In the genomic region with DNA sequence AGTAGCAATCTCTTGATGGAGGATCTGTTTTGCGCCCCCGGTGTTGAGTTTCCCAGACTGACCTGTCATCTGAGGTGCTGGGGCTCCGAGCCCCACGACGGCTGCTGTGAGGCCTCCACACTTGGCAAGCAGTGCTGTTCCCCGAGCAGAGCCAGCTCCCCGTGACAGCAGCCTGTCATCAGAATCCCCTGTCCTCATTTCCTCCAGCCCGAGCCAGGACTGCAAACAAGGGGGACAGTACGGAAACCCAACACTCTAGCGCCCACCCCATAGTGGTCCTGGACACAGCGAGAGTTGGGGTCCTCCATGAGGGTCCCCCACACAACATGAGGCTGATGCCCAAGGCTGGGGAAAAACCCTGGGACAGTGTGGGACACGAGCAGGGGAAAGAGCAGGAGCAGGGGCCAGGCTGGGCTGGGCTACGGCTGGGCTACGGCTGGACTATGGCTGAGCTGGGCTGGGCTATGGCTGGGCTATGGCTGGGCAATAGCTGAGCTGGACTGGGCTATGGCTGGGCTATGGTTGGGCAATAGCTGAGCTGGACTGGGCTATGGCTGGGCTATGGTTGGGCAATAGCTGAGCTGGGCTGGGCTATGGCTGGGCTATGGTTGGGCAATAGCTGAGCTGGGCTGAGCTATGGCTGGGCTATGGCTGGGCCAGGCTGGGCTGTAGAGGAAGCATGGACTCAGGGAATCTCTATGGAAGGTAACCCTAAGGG, we compare ENCODE assay signal across 11 cellular contexts. TPM values are rescaled to one million over a fixed set of nuclear protein-coding genes. Genes with fewer than 3 reads are reported as not detected.
DNase-seq lines count a peak whose midpoint lies in the region; ATAC-seq, FAIRE-seq and TF ChIP-seq lines count a peak whose summit lies in the region.
"Had no signal": no experiment of that assay in that cellular context is flagged by ENCODE, and none has a peak within 500 bp of the region (broad histone marks: within the 10 kb centered on the region; RNA-seq: fewer than 3 reads in every experiment).

No MANE protein-coding gene starts in this region.

- H3K9me3 ChIP-seq in pancreas = no peaks in the 10 kb centered on the region
- H3K9me3 ChIP-seq: prostate gland had no signal

- no peak for TF ChIP-seq POLR2A in GM18505 (IDR thresholded peaks at IDR 0.05; ENCODE audit: borderline replicate concordance, extremely low read depth, insufficient read depth, insufficient read length)

- FAIRE-seq in pancreas (lab: Jason Lieb, UNC) = no peak

- WGBS in pancreas, 2 donors = 76 to 77% methylated on average over 14 of the region's 14 CpGs

- H3K27me3 ChIP-seq in pancreas = no peaks in the 10 kb centered on the region

- no peak overlapping the region for H3K27ac ChIP-seq in pancreas
- H3K27ac ChIP-seq: prostate gland had no signal

- DNase-seq in DMS53 treated with DMSO at 0.1 percent for 48 hours (lab: John Stamatoyannopoulos, UW; ENCODE audit: unreplicated experiment) (peak; percentile 29), NOMO-1 (lab: John Stamatoyannopoulos, UW; ENCODE audit: unreplicated experiment in 2 of 2) (peak; percentile 17 to 67), fibroblast of pulmonary artery (ENCODE audit: low read depth) (peak; percentile 82), pancreas (peak in 4 of 6 donors; percentile 37 to 70 (median 51)), HPDE6-E6E7 (ENCODE audit: extremely low spot score) (no peak)
- DNase-seq: activated CD8-positive, alpha-beta memory T cell treated with anti-CD3 and anti-CD28 coated beads, Interleukin-2, amount 10 ng/mL, durations not matched to agents 7 days and 5 days; cerebellar nuclear complex had no signal

- TF ChIP-seq CTCF in fibroblast of pulmonary artery (IDR thresholded peaks at IDR 0.05; ENCODE audit: low read length, missing control alignments) (no peak), pancreas (IDR thresholded peaks at IDR 0.05) (no peak)

- intact Hi-C loops in pancreas (cut with DNase I) = no loop called here

- H3K36me3 ChIP-seq in pancreas = no peaks in the 10 kb centered on the region
- H3K36me3 ChIP-seq: prostate gland had no signal

- H3K4me3 ChIP-seq in fibroblast of pulmonary artery (replicated peaks; ENCODE audit: low read depth, low read length) = no peak overlapping the region
- no peak overlapping the region for H3K4me3 ChIP-seq in pancreas
- H3K4me3 ChIP-seq: prostate gland had no signal

- ATAC-seq in pancreas (peak in 3 of 4 donors; percentile 29 to 47 (median 44)), GM21367 (IDR thresholded peaks at IDR 0.05; ENCODE audit: unreplicated experiment) (no peak), HG02798 (IDR thresholded peaks at IDR 0.05; ENCODE audit: poor library complexity, unreplicated experiment) (no peak), GM18505 (IDR thresholded peaks at IDR 0.05; ENCODE audit: unreplicated experiment) (no peak)
- ATAC-seq: activated CD8-positive, alpha-beta memory T cell treated with anti-CD3 and anti-CD28 coated beads, Interleukin-2, amount 10 ng/mL, durations not matched to agents 7 days and 5 days had no signal

- no peaks in the 10 kb centered on the region for H3K4me1 ChIP-seq in pancreas
- H3K4me1 ChIP-seq: prostate gland had no signal

RNA-seq across cellular contexts. Expression of a gene that starts 1.5 kb away (rescaled TPM):
- under 1 TPM in 4 of 6 donors, not detected in 2; 0.03 to 0.14 (median 0.11) TPM for total RNA-seq in pancreas
- under 1 TPM; 0.08 to 0.12 TPM for polyA plus RNA-seq in pancreas
- total RNA-seq: activated CD8-positive, alpha-beta memory T cell treated with anti-CD3 and anti-CD28 coated beads, Interleukin-2, amount 10 ng/mL, durations not matched to agents 7 days and 5 days had no signal

RNA-seq across cellular contexts. Expression of a gene that starts 21.8 kb away (rescaled TPM):
- under 1 TPM in 4 of 6 donors, not detected in 2; 0.14 to 0.88 (median 0.54) TPM for total RNA-seq in pancreas
- 1 to 10 TPM in 1 of 2 donors, under 1 TPM in 1; 0.61 to 4.9 TPM for polyA plus RNA-seq in pancreas
- total RNA-seq: activated CD8-positive, alpha-beta memory T cell treated with anti-CD3 and anti-CD28 coated beads, Interleukin-2, amount 10 ng/mL, durations not matched to agents 7 days and 5 days had no signal

RNA-seq across cellular contexts. Expression of a gene that starts 36.8 kb away (rescaled TPM):
- total RNA-seq in pancreas = under 1 TPM in 5 of 6 donors, not detected in 1; 0.05 to 0.72 (median 0.12) TPM
- under 1 TPM; 0.38 to 0.42 TPM for polyA plus RNA-seq in pancreas

Comparison
In these comparisons a context has a peak if more than half of its experiments do, and no peak if none do; other contexts are left out.
1. ATAC-seq: peak in pancreas (3 of 4); none in GM21367 (single experiment), HG02798 (single experiment) and GM18505 (single experiment).